ENCODE assay signal across 8 cellular contexts in genomic region chr9:130265431-130266235, GRCh38. TPM values are rescaled to one million over a fixed set of nuclear protein-coding genes. Genes with fewer than 3 reads are reported as not detected.
DNase-seq lines count a peak whose midpoint lies in the region; FAIRE-seq and TF ChIP-seq lines count a peak whose summit lies in the region.

HMCN2 (plus strand) TSS chr9:130265760; CDS start chr9:130265879, 119 bp downstream.

- H3K27me3 Mint-ChIP-seq in mesothelial cell of epicardium (ENCODE audit: low read depth), result peaks cover 74% of the 10 kb centered on the region

- TF ChIP-seq CTCF in epithelial cell of esophagus (IDR thresholded peaks at IDR 0.05; ENCODE audit: insufficient read depth, low read depth, low read length, missing control alignments), result no peak
- TF ChIP-seq CTCF in mesothelial cell of epicardium (IDR thresholded peaks at IDR 0.05; ENCODE audit: unreplicated experiment), result no peak
- no peak for TF ChIP-seq CTCF in GM10266 (IDR thresholded peaks at IDR 0.05; ENCODE audit: control insufficient read depth, insufficient read depth, low read depth, missing control alignments)

- no peaks in the 10 kb centered on the region for H3K9me3 Mint-ChIP-seq in mesothelial cell of epicardium

- no peak within 1 kb of the TSS for H3K27ac Mint-ChIP-seq in mesothelial cell of epicardium

- DNase-seq in NOMO-1 treated with DMSO at 0.1 percent for 48 hours (lab: John Stamatoyannopoulos, UW; ENCODE audit: unreplicated experiment), result peak; percentile 1
- no peak for DNase-seq in NOMO-1 (lab: John Stamatoyannopoulos, UW; ENCODE audit: unreplicated experiment in 2 of 2)
- peak; percentile 34 for DNase-seq in epithelial cell of esophagus (ENCODE audit: low read depth)
- DNase-seq in mesothelial cell of epicardium (ENCODE audit: low spot score in 2 of 2, unreplicated experiment in 2 of 2), result no peak
- DNase-seq in urothelium cell line (ENCODE audit: low spot score), result peak; percentile 54
- no peak for DNase-seq in NCI-H526 treated with DMSO at 0.1 percent for 48 hours (lab: John Stamatoyannopoulos, UW)
- no peak for DNase-seq in GM10266 (ENCODE audit: extremely low spot score)
- DNase-seq in SKM-1 treated with dmso at 0.1 percent for 144 hours (lab: John Stamatoyannopoulos, UW; ENCODE audit: unreplicated experiment), result no peak

- H3K4me1 Mint-ChIP-seq in mesothelial cell of epicardium, result peaks cover 19% of the 10 kb centered on the region

- no peak for FAIRE-seq in urothelium cell line (lab: Jason Lieb, UNC)

- no peak within 1 kb of the TSS for H3K4me3 ChIP-seq in epithelial cell of esophagus (ENCODE audit: low read length)

- H3K36me3 Mint-ChIP-seq in mesothelial cell of epicardium, result no peaks in the 10 kb centered on the region

- peak within 1 kb of the TSS; percentile 71 for H3K4me3 Mint-ChIP-seq in mesothelial cell of epicardium

RNA-seq across cellular contexts. Expression of gene HMCN2, which starts in this region (rescaled TPM):
- total RNA-seq in mesothelial cell of epicardium, result 5.8 to 6.5 TPM (median 6.0 TPM) in 3 replicates

Comparison
In these comparisons a context has a peak if more than half of its experiments do, and no peak if none do; other contexts are left out.
1. DNase-seq: peak in NOMO-1 treated with DMSO at 0.1 percent for 48 hours (single experiment), epithelial cell of esophagus (single experiment) and urothelium cell line (single experiment); none in NOMO-1 (0 of 2), mesothelial cell of epicardium (0 of 2), NCI-H526 treated with DMSO at 0.1 percent for 48 hours (single experiment), GM10266 (single experiment) and SKM-1 treated with dmso at 0.1 percent for 144 hours (single experiment).